Comparison of ENCODE assay signal across 8 cellular contexts in the genomic region with DNA sequence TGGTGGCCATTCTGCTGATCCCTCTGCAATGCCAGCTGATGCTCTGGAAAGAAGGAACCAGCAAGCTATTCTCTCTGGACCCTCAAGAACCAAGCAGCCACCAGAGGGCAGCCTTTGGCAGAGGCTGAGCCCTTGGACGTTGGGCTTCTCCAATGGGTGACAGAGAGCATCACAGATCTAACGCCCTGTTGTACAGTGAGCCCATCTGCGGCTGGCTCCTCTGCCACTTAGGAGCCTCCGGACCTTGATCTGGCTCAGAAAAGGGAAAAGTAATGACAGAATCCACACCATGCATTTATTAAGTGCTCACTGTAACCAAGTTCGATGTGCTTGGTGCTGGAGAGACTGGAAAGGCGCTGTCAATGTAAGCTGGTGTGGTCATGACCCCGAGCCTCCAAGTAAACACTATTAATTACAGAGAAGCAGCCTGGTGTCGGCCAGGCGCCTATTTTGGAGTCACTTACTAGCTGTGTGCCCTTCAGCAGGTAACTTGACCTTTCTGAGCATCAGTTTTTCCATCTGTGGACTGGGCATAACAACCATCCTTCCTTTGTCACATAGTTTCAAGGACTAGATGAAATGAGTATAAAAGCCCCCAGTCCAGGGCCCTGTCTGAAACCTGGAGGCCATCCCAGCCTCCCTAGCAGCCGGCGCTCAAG. TPM values are rescaled to one million over a fixed set of nuclear protein-coding genes. Genes with fewer than 3 reads are reported as not detected.
DNase-seq lines count a peak whose midpoint lies in the region; ATAC-seq and TF ChIP-seq lines count a peak whose summit lies in the region.

No MANE protein-coding gene starts in this region.

- peaks cover 0 to 94% (median 68%) of the 10 kb centered on the region in 9 donors for H3K36me3 ChIP-seq in heart left ventricle
- H3K36me3 ChIP-seq in vagina, result peaks cover 0 to 59% of the 10 kb centered on the region in 2 donors

- peak overlapping the region in 1 of 2 donors; percentile 53 for H3K27ac Mint-ChIP-seq in T-cell
- H3K27ac Mint-ChIP-seq in activated naive CD8-positive, alpha-beta T cell treated with anti-CD3 and anti-CD28 coated beads, Interleukin-2, amount 50 U/mL, for 24 hours, result peak overlapping the region; percentile 84

- POLR2A ChIA-PET in T-cell (lab: Charles Lee), result no interaction called here

- CTCF ChIA-PET in T-cell (lab: Charles Lee), result interaction anchor here (0.5 to 2.9 kb wide), 15 partner anchors 15 to 1679 kb away, joined by 3 to 38 read pairs (median 5); no protein-coding TSS in a partner anchor

- 56 to 64% (median 60%) methylated on average over 11 of the region's 11 CpGs for WGBS in heart left ventricle, 4 donors

- TF ChIP-seq CTCF in GM12865 (IDR thresholded peaks at IDR 0.05; ENCODE audit: insufficient read depth, low read depth, low read length, missing control alignments), result peak; percentile 86
- TF ChIP-seq CTCF in heart left ventricle (IDR thresholded peaks at IDR 0.05), result peak; percentile 79 to 93 (median 88)
- peak; percentile 63 to 94 (median 81) for TF ChIP-seq CTCF in vagina (IDR thresholded peaks at IDR 0.05)

- H3K36me3 Mint-ChIP-seq in T-cell, result peaks cover 39% of the 10 kb centered on the region
- peaks cover 63% of the 10 kb centered on the region for H3K36me3 Mint-ChIP-seq in activated naive CD8-positive, alpha-beta T cell treated with anti-CD3 and anti-CD28 coated beads, Interleukin-2, amount 50 U/mL, for 24 hours (ENCODE audit: low read depth)

- H3K27ac ChIP-seq in heart left ventricle, result peak overlapping the region in 8 of 12 donors; percentile 31 to 59 (median 43)
- H3K27ac ChIP-seq in vagina, result peak overlapping the region; percentile 89

- ATAC-seq in T-cell (replicated peaks in 1 of 4), result peak; percentile 73 to 81 (median 74)
- peak; percentile 53 for ATAC-seq in activated naive CD8-positive, alpha-beta T cell treated with anti-CD3 and anti-CD28 coated beads, Interleukin-2, amount 50 U/mL, for 24 hours
- peak; percentile 73 to 90 (median 84) for ATAC-seq in heart left ventricle
- no peak for ATAC-seq in GM21717 (IDR thresholded peaks at IDR 0.05; ENCODE audit: unreplicated experiment)

- no peaks in the 10 kb centered on the region for H3K27me3 Mint-ChIP-seq in T-cell
- H3K27me3 Mint-ChIP-seq in activated naive CD8-positive, alpha-beta T cell treated with anti-CD3 and anti-CD28 coated beads, Interleukin-2, amount 50 U/mL, for 24 hours, result no peaks in the 10 kb centered on the region

- H3K4me1 ChIP-seq in heart left ventricle (peaks cover 0 to 39% (median 21%) of the 10 kb centered on the region in 12 donors), vagina (peaks cover 74% of the 10 kb centered on the region)

- no peaks in the 10 kb centered on the region for H3K9me3 Mint-ChIP-seq in T-cell
- H3K9me3 Mint-ChIP-seq in activated naive CD8-positive, alpha-beta T cell treated with anti-CD3 and anti-CD28 coated beads, Interleukin-2, amount 50 U/mL, for 24 hours, result no peaks in the 10 kb centered on the region

- H3K4me3 ChIP-seq in GM12865 (ENCODE audit: low read depth, low read length) (no peak overlapping the region), heart left ventricle (no peak overlapping the region), vagina (no peak overlapping the region)

- TF ChIP-seq POLR2A in heart left ventricle (IDR thresholded peaks at IDR 0.05) (no peak), vagina (IDR thresholded peaks at IDR 0.05) (no peak)

- H3K4me1 Mint-ChIP-seq in T-cell, result peaks cover 32 to 34% (median 33%) of the 10 kb centered on the region in 3 donors
- peaks cover 71% of the 10 kb centered on the region for H3K4me1 Mint-ChIP-seq in activated naive CD8-positive, alpha-beta T cell treated with anti-CD3 and anti-CD28 coated beads, Interleukin-2, amount 50 U/mL, for 24 hours

- H3K4me3 Mint-ChIP-seq in T-cell, result no peak overlapping the region
- H3K4me3 Mint-ChIP-seq in activated naive CD8-positive, alpha-beta T cell treated with anti-CD3 and anti-CD28 coated beads, Interleukin-2, amount 50 U/mL, for 24 hours, result no peak overlapping the region

- peak; percentile 84 for DNase-seq in GM12865 (ENCODE audit: low read depth)
- peak; percentile 92 for DNase-seq in NCI-H1694 treated with DMSO at 0.1 percent for 48 hours (lab: John Stamatoyannopoulos, UW)
- DNase-seq in T-cell, result peak; percentile 51 to 90 (median 82)
- peak; percentile 84 for DNase-seq in activated naive CD8-positive, alpha-beta T cell treated with anti-CD3 and anti-CD28 coated beads, Interleukin-2, amount 50 U/mL, for 24 hours
- DNase-seq in heart left ventricle, result peak; percentile 87 to 93 (median 90)
- peak; percentile 89 for DNase-seq in putamen (ENCODE audit: low spot score)
- no peak for DNase-seq in vagina (ENCODE audit: extremely low spot score in 2 of 2)

- intact Hi-C loops in heart left ventricle (cut with DNase I), result loop anchor here (1.0 to 10.0 kb wide), 11 partner anchors 23 to 399 kb away; no protein-coding TSS in a partner anchor
- intact Hi-C loops in vagina (cut with DNase I), result loop anchor here (2.0 kb wide), 1 partner anchor 53 kb away; no protein-coding TSS in a partner anchor

- no peaks in the 10 kb centered on the region for H3K27me3 ChIP-seq in heart left ventricle
- H3K27me3 ChIP-seq in vagina, result no peaks in the 10 kb centered on the region

- no peaks in the 10 kb centered on the region for H3K9me3 ChIP-seq in heart left ventricle
- no peaks in the 10 kb centered on the region for H3K9me3 ChIP-seq in vagina

RNA-seq across cellular contexts. Expression of a gene that starts 34.9 kb away (rescaled TPM):
- 10 to 100 TPM; 81.0 to 94.5 (median 87.1) TPM for total RNA-seq in T-cell
- 100 to 1,000 TPM in 1 of 9 donors, 10 to 100 TPM in 8; 37.3 to 140 (median 59.4) TPM for total RNA-seq in heart left ventricle
- 10 to 100 TPM; 38.4 to 61.3 TPM for polyA plus RNA-seq in heart left ventricle
- total RNA-seq in vagina, result 93.8 TPM

Comparison
In these comparisons a context has a peak if more than half of its experiments do, and no peak if none do; other contexts are left out.
1. DNase-seq: peak in GM12865 (single experiment), NCI-H1694 treated with DMSO at 0.1 percent for 48 hours (single experiment), T-cell (34 of 34), activated naive CD8-positive, alpha-beta T cell treated with anti-CD3 and anti-CD28 coated beads, Interleukin-2, amount 50 U/mL, for 24 hours (single experiment), heart left ventricle (5 of 5) and putamen (single experiment); none in vagina (0 of 2).
2. Peak in every context shown above with its lines, with median percentiles within 50 percentile points of each other: CTCF ChIP-seq.